ENCODE assay signal across 10 cellular contexts in genomic region chr4:26130173-26130572, GRCh38.
A peak's percentile ranks its signal among the peaks of the same experiment; 100 is the strongest.
DNase-seq lines count a peak whose midpoint lies in the region; ATAC-seq and TF ChIP-seq lines count a peak whose summit lies in the region.
"Had no signal": no experiment of that assay in that cellular context is flagged by ENCODE, and none has a peak within 500 bp of the region (broad histone marks: within the 10 kb centered on the region; RNA-seq: fewer than 3 reads in every experiment).

No MANE protein-coding gene starts in this region.

- peaks cover 48% of the 10 kb centered on the region for H3K9me3 Mint-ChIP-seq in T-helper 1 cell treated with Interleukin-12 subunit alpha and Interleukin-12 subunit beta and Interleukin-4 antibody, amounts not matched to agents 30 μg/mL and 1 μg/mL, for 36 hours

- H3K4me1 ChIP-seq in SK-N-SH (ENCODE audit: control insufficient read depth in 1 of 2, insufficient read depth in 2 of 2, low read depth in 1 of 2, low read length in 1 of 2), result no peaks in the 10 kb centered on the region

- H3K9me3 ChIP-seq in SK-N-SH, result no peaks in the 10 kb centered on the region

- CTCF ChIA-PET in SK-N-SH (lab: Yijun Ruan, JAX), result interaction anchor here (1.2 kb wide), 1 partner anchor 11 kb away, joined by 3 read pairs; no protein-coding TSS in a partner anchor

- in situ Hi-C loops in KBM-7 (cut with MboI; ENCODE audit: low pct_unique_long_range_greater_than_20kb, low sequenced_read_pairs), result no loop called here

- peaks cover 57% of the 10 kb centered on the region for H3K4me1 Mint-ChIP-seq in T-helper 1 cell treated with Interleukin-12 subunit alpha and Interleukin-12 subunit beta and Interleukin-4 antibody, amounts not matched to agents 30 μg/mL and 1 μg/mL, for 36 hours (ENCODE audit: low read depth)

- WGBS in SK-N-SH (ENCODE audit: low lambda C conversion rate), result 68% methylated on average over 7 of the region's 7 CpGs

- POLR2A ChIA-PET in SK-N-SH (lab: Yijun Ruan, JAX), result no interaction called here

- H3K36me3 ChIP-seq in SK-N-SH (replicated peaks in 1 of 2; ENCODE audit: control insufficient read depth in 1 of 2, insufficient read depth in 2 of 2, low read length in 1 of 2), result no peaks in the 10 kb centered on the region

- H3K79me2 ChIP-seq in SK-N-SH (ENCODE audit: insufficient read depth), result no peaks in the 10 kb centered on the region

- ATAC-seq in GM18505 (IDR thresholded peaks at IDR 0.05; ENCODE audit: unreplicated experiment), result peak; percentile 65
- ATAC-seq in GM19351 (IDR thresholded peaks at IDR 0.05; ENCODE audit: unreplicated experiment), result peak; percentile 77
- ATAC-seq in HG02870 (IDR thresholded peaks at IDR 0.05; ENCODE audit: unreplicated experiment), result peak; percentile 73

- no peak overlapping the region for H3K4me3 Mint-ChIP-seq in T-helper 1 cell treated with Interleukin-12 subunit alpha and Interleukin-12 subunit beta and Interleukin-4 antibody, amounts not matched to agents 30 μg/mL and 1 μg/mL, for 36 hours

- no peak overlapping the region for H3K9ac ChIP-seq in SK-N-SH

- no peak for TF ChIP-seq CTCF in SK-N-SH (IDR thresholded peaks at IDR 0.05)

- DNase-seq in DMS53 (lab: John Stamatoyannopoulos, UW), result no peak
- no peak for DNase-seq in SK-N-SH
- DNase-seq in KBM-7, result no peak
- no peak for DNase-seq in central memory CD4-positive, alpha-beta T cell
- DNase-seq: kidney had no signal

- no peaks in the 10 kb centered on the region for H3F3A ChIP-seq in SK-N-SH (replicated peaks; ENCODE audit: insufficient read depth)

- peaks cover 23% of the 10 kb centered on the region; the same call in 1 of the 2 replicates for H3K27me3 ChIP-seq in SK-N-SH (ENCODE audit: insufficient read depth)

- H3K4me2 ChIP-seq in SK-N-SH, result no peak overlapping the region

- no peak for TF ChIP-seq POLR2A in GM18505 (IDR thresholded peaks at IDR 0.05; ENCODE audit: borderline replicate concordance, extremely low read depth, insufficient read depth, insufficient read length)

- no peaks in the 10 kb centered on the region for H3K27me3 Mint-ChIP-seq in T-helper 1 cell treated with Interleukin-12 subunit alpha and Interleukin-12 subunit beta and Interleukin-4 antibody, amounts not matched to agents 30 μg/mL and 1 μg/mL, for 36 hours (ENCODE audit: low read depth)

- no peaks in the 10 kb centered on the region for H4K20me1 ChIP-seq in SK-N-SH (ENCODE audit: insufficient read depth)

- peaks cover 40% of the 10 kb centered on the region for H3K36me3 Mint-ChIP-seq in T-helper 1 cell treated with Interleukin-12 subunit alpha and Interleukin-12 subunit beta and Interleukin-4 antibody, amounts not matched to agents 30 μg/mL and 1 μg/mL, for 36 hours (ENCODE audit: low read depth)

- no peak for TF ChIP-seq EP300 in SK-N-SH (IDR thresholded peaks at IDR 0.05; ENCODE audit: borderline replicate concordance in 1 of 2, low read depth in 1 of 2, low read length in 1 of 2)

- no peaks in the 10 kb centered on the region for H3K9me2 ChIP-seq in SK-N-SH

- no peak overlapping the region for H3K4me3 ChIP-seq in SK-N-SH (ENCODE audit: low read depth in 2 of 2, low read length in 1 of 2)

- H3K27ac ChIP-seq in SK-N-SH (ENCODE audit: low read depth in 2 of 2, low read length in 1 of 2), result no peak overlapping the region
- H3K27ac ChIP-seq: epithelial cell of prostate had no signal

- no peak overlapping the region for H2AFZ ChIP-seq in SK-N-SH (ENCODE audit: low read depth)

- H3K27ac Mint-ChIP-seq in T-helper 1 cell treated with Interleukin-12 subunit alpha and Interleukin-12 subunit beta and Interleukin-4 antibody, amounts not matched to agents 30 μg/mL and 1 μg/mL, for 36 hours, result peak overlapping the region; percentile 70

- TF ChIP-seq RAD21 in SK-N-SH (IDR thresholded peaks at IDR 0.05; ENCODE audit: low read length), result no peak

TF ChIP-seq in SK-N-SH, 30 proteins besides CTCF, POLR2A, EP300 and RAD21 (continues in another document):
- TF ChIP-seq REST (IDR thresholded peaks at IDR 0.05; ENCODE audit: low read depth, low read length), result no peak
- TF ChIP-seq TAF1 (IDR thresholded peaks at IDR 0.05; ENCODE audit: borderline replicate concordance, low read depth, low read length), result no peak
- TF ChIP-seq FOXJ3 (CRISPR knock-in tag; IDR thresholded peaks at IDR 0.05), result no peak
- no peak for TF ChIP-seq IRF3 (IDR thresholded peaks at IDR 0.05; ENCODE audit: low read depth, low read length)
- no peak for TF ChIP-seq ELF1 (IDR thresholded peaks at IDR 0.05)
- TF ChIP-seq NRF1 (IDR thresholded peaks at IDR 0.05; ENCODE audit: low read depth, low read length), result no peak
- TF ChIP-seq FOXM1 (IDR thresholded peaks at IDR 0.05; ENCODE audit: low read depth), result no peak
- no peak for TF ChIP-seq MEF2A (IDR thresholded peaks at IDR 0.05; ENCODE audit: borderline replicate concordance, low read depth)
- no peak for TF ChIP-seq CHD2 (IDR thresholded peaks at IDR 0.05; ENCODE audit: low read length, partially characterized antibody)
- no peak for TF ChIP-seq USF1 (IDR thresholded peaks at IDR 0.05; ENCODE audit: borderline replicate concordance, low read depth)
- no peak for TF ChIP-seq EZH2phosphoT487 (IDR thresholded peaks at IDR 0.05; ENCODE audit: borderline replicate concordance, low read depth)
- no peak for TF ChIP-seq ZBTB33 (IDR thresholded peaks at IDR 0.05; ENCODE audit: borderline replicate concordance, low read depth)
- TF ChIP-seq GABPA (IDR thresholded peaks at IDR 0.05; ENCODE audit: low read depth), result no peak
- TF ChIP-seq PBX3 (IDR thresholded peaks at IDR 0.05), result no peak
